Comparison of ENCODE assay signal across 8 cellular contexts in genomic region chr19:49889687-49890348, GRCh38.
DNase-seq lines count a peak whose midpoint lies in the region; TF ChIP-seq lines count a peak whose summit lies in the region.

No MANE protein-coding gene starts in this region.

- no peak overlapping the region for H3K27ac ChIP-seq in parathyroid adenoma
- H3K27ac ChIP-seq in tibial artery = no peak overlapping the region

- no peaks in the 10 kb centered on the region for H3K27me3 ChIP-seq in parathyroid adenoma (ENCODE audit: control insufficient read depth, insufficient read depth, low read length)
- peaks cover 0 to 33% of the 10 kb centered on the region in 2 donors for H3K27me3 ChIP-seq in tibial artery

- no peaks in the 10 kb centered on the region for H3K36me3 ChIP-seq in parathyroid adenoma (ENCODE audit: control insufficient read depth, insufficient read depth, low read length)
- peaks cover 4 to 44% (median 24%) of the 10 kb centered on the region in 3 donors for H3K36me3 ChIP-seq in tibial artery

- H3K4me1 ChIP-seq in parathyroid adenoma (no peaks in the 10 kb centered on the region), tibial artery (peaks cover 0 to 15% (median 11%) of the 10 kb centered on the region in 4 donors)

- intact Hi-C loops in tibial artery (cut with DNase I; ENCODE audit: low total_unique reads) = no loop called here

- peak overlapping the region; percentile 59 for H3K4me2 ChIP-seq in parathyroid adenoma (ENCODE audit: low read length)

- H3K9me3 ChIP-seq in parathyroid adenoma (ENCODE audit: control insufficient read depth, low read length) (no peaks in the 10 kb centered on the region), tibial artery (no peaks in the 10 kb centered on the region)

- H3K4me3 ChIP-seq in parathyroid adenoma (ENCODE audit: low read depth, low read length) (no peak overlapping the region), tibial artery (peak overlapping the region; percentile 11 to 22)

- peak; percentile 99 for DNase-seq in ELF-1 (ENCODE audit: low read depth, low spot score)
- DNase-seq in NCI-H82 (lab: John Stamatoyannopoulos, UW) = peak; percentile 85
- peak; percentile 59 for DNase-seq in activated gamma-delta T cell (lab: John Stamatoyannopoulos, UW)
- DNase-seq in germinal center (ENCODE audit: low spot score) = peak; percentile 64
- DNase-seq in tibial artery = peak; percentile 69 to 80
- no peak for DNase-seq in NK-92 (lab: John Stamatoyannopoulos, UW; ENCODE audit: unreplicated experiment)
- no peak for DNase-seq in NCI-H1436 treated with DMSO at 0.1 percent for 48 hours (lab: John Stamatoyannopoulos, UW)

- no peak overlapping the region for H3K9ac ChIP-seq in parathyroid adenoma

- TF ChIP-seq CTCF in parathyroid adenoma (IDR thresholded peaks at IDR 0.05) (peak; percentile 71), tibial artery (IDR thresholded peaks at IDR 0.05) (peak; percentile 63 to 66)

- H2AFZ ChIP-seq in parathyroid adenoma = peak overlapping the region; percentile 50

- no peaks in the 10 kb centered on the region for H3K79me2 ChIP-seq in parathyroid adenoma

Comparison
In these comparisons a context has a peak if more than half of its experiments do, and no peak if none do; other contexts are left out.
1. DNase-seq: peak in ELF-1 (single experiment), NCI-H82 (single experiment), activated gamma-delta T cell (single experiment), germinal center (single experiment) and tibial artery (2 of 2); none in NK-92 (single experiment) and NCI-H1436 treated with DMSO at 0.1 percent for 48 hours (single experiment).